Comparison of ENCODE assay signal across 8 cellular contexts in genomic region chr2:148643998-148644884, GRCh38. TPM values are rescaled to one million over a fixed set of nuclear protein-coding genes. Genes with fewer than 3 reads are reported as not detected.
DNase-seq lines count a peak whose midpoint lies in the region; ATAC-seq, FAIRE-seq and TF ChIP-seq lines count a peak whose summit lies in the region.

EPC2 (plus strand) TSS chr2:148644751; CDS start chr2:148645018, 267 bp downstream.

- peaks cover 40% of the 10 kb centered on the region for H3K79me2 ChIP-seq in OCI-LY3 (ENCODE audit: low read length)

- H3K27ac ChIP-seq in OCI-LY3 (ENCODE audit: low read length) = peak within 1 kb of the TSS; percentile 82

- peak; percentile 47 for ATAC-seq in GM21360 (IDR thresholded peaks at IDR 0.05; ENCODE audit: unreplicated experiment)

- H3K9me3 ChIP-seq in OCI-LY3 (ENCODE audit: insufficient read depth, low read length) (no peaks in the 10 kb centered on the region), mononuclear cell (ENCODE audit: low read depth, low read length) (no peaks in the 10 kb centered on the region)

- H3K9ac ChIP-seq in OCI-LY3 (ENCODE audit: low read length) = peak within 1 kb of the TSS; percentile 89

- H3K4me2 ChIP-seq in OCI-LY3 (ENCODE audit: low read length) = peak within 1 kb of the TSS; percentile 99

- DNase-seq in COLO829 (ENCODE audit: low spot score) = peak; percentile 63
- DNase-seq in HTR-8/SVneo (ENCODE audit: insufficient read length, low spot score) = peak; percentile 68
- DNase-seq in activated T-cell treated with anti-CD3 and anti-CD28 coated beads for 24 hours (ENCODE audit: low read depth) = peak; percentile 87
- peak; percentile 86 for DNase-seq in epithelial cell of esophagus (ENCODE audit: low read depth)
- DNase-seq in stimulated activated CD8-positive, alpha-beta memory T cell treated with anti-CD3 and anti-CD28 coated beads, Interleukin-4, amount 100 ng/mL, for 1 hour (ENCODE audit: low read depth in 2 of 2, low spot score in 1 of 2) = peak; percentile 68 to 73

- H3K36me3 ChIP-seq in OCI-LY3 (replicated peaks; ENCODE audit: low read depth, low read length) = no peaks in the 10 kb centered on the region

- TF ChIP-seq CTCF in OCI-LY3 (IDR thresholded peaks at IDR 0.05; ENCODE audit: low read depth, low read length) = no peak
- TF ChIP-seq CTCF in epithelial cell of esophagus (IDR thresholded peaks at IDR 0.05; ENCODE audit: insufficient read depth, low read depth, low read length, missing control alignments) = no peak

- peaks cover 34% of the 10 kb centered on the region for H4K20me1 ChIP-seq in OCI-LY3 (ENCODE audit: insufficient read depth, low read length)

- H3K4me3 ChIP-seq in OCI-LY3 (ENCODE audit: low read length) = peak within 1 kb of the TSS; percentile 90
- peak within 1 kb of the TSS; percentile 58 for H3K4me3 ChIP-seq in epithelial cell of esophagus (ENCODE audit: low read length)
- H3K4me3 ChIP-seq in mononuclear cell (ENCODE audit: low read length) = peak within 1 kb of the TSS; percentile 83

- FAIRE-seq in HTR-8/SVneo (lab: Jason Lieb, UNC) = peak; percentile 95

- H3K4me1 ChIP-seq in OCI-LY3 (ENCODE audit: low read length) (peaks cover 14% of the 10 kb centered on the region), mononuclear cell (ENCODE audit: insufficient read depth, low read length) (peaks cover 32% of the 10 kb centered on the region)

- no peaks in the 10 kb centered on the region for H3K27me3 ChIP-seq in OCI-LY3 (ENCODE audit: low read depth, low read length)
- peaks cover 4% of the 10 kb centered on the region for H3K27me3 ChIP-seq in mononuclear cell (ENCODE audit: insufficient read depth, low read length)

- peak within 1 kb of the TSS; percentile 90 for H2AFZ ChIP-seq in OCI-LY3 (ENCODE audit: low read depth, low read length)

RNA-seq across cellular contexts. Expression of gene EPC2, which starts in this region (rescaled TPM):
- 95.3 TPM for total RNA-seq in mononuclear cell

Comparison
In these comparisons a context has a peak if more than half of its experiments do, and no peak if none do; other contexts are left out.
1. Peak in every context shown above with its lines: DNase-seq, ATAC-seq, H3K4me3 ChIP-seq and H3K27ac ChIP-seq.